24 cellular contexts compared by ENCODE assay signal in the genomic region with DNA sequence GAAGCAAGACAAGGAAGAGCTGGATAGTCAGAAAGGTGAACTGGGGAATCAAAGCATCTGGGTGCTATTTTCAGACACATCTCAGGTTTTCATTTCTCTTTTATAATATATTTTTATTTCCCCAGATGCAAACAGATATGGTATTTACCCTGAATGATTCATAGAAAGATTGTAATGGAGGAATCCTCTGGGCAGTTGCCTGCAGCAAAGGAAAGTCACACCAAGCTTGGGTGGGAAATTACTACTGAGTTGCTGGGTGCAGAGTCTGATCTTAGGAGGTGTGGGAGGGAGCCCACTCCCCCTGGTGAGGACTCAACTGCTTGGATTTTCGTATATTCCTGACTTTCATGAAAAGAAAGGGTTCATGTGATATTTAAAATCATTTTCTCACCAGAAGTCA. TPM values are rescaled to one million over a fixed set of nuclear protein-coding genes. Genes with fewer than 3 reads are reported as not detected.
DNase-seq lines count a peak whose midpoint lies in the region; ATAC-seq, FAIRE-seq and TF ChIP-seq lines count a peak whose summit lies in the region.
"Had no signal": no experiment of that assay in that cellular context is flagged by ENCODE, and none has a peak within 500 bp of the region (broad histone marks: within the 10 kb centered on the region; RNA-seq: fewer than 3 reads in every experiment).

No MANE protein-coding gene starts in this region.

- H3K4me1 Mint-ChIP-seq in activated naive CD8-positive, alpha-beta T cell (ENCODE audit: low read depth), result peaks cover 24% of the 10 kb centered on the region
- H3K4me1 Mint-ChIP-seq in activated naive CD8-positive, alpha-beta T cell treated with anti-CD3 and anti-CD28 coated beads, Interleukin-2, amount 50 U/mL, for 24 hours, result peaks cover 33% of the 10 kb centered on the region
- H3K4me1 Mint-ChIP-seq in astrocyte (ENCODE audit: low read depth, unreplicated experiment), result peaks cover 21% of the 10 kb centered on the region
- H3K4me1 Mint-ChIP-seq in natural killer cell treated with Interleukin-12 subunit alpha and Interleukin-12 subunit beta and Interleukin-15 and Interleukin-18, amount 100 ng/mL, for 72 hours (ENCODE audit: low read depth in 2 of 2), result peaks cover 24 to 26% of the 10 kb centered on the region in 2 donors

- FAIRE-seq in astrocyte (lab: Jason Lieb, UNC), result no peak
- FAIRE-seq: GM18507, K562, keratinocyte had no signal

- H3K9me3 Mint-ChIP-seq in activated naive CD8-positive, alpha-beta T cell (ENCODE audit: low read depth), result no peaks in the 10 kb centered on the region
- no peaks in the 10 kb centered on the region for H3K9me3 Mint-ChIP-seq in activated naive CD8-positive, alpha-beta T cell treated with anti-CD3 and anti-CD28 coated beads, Interleukin-2, amount 50 U/mL, for 24 hours
- H3K9me3 Mint-ChIP-seq in astrocyte (ENCODE audit: unreplicated experiment), result no peaks in the 10 kb centered on the region
- H3K9me3 Mint-ChIP-seq in natural killer cell treated with Interleukin-12 subunit alpha and Interleukin-12 subunit beta and Interleukin-15 and Interleukin-18, amount 100 ng/mL, for 72 hours, result no peaks in the 10 kb centered on the region
- H3K9me3 Mint-ChIP-seq: activated naive CD8-positive, alpha-beta T cell treated with anti-CD3 and anti-CD28 coated beads, Interleukin-2, amount 10 ng/mL, durations not matched to agents 7 days and 5 days; H9 had no signal

- H3K4me2 ChIP-seq in astrocyte (ENCODE audit: low read length), result peak overlapping the region; percentile 97
- H3K4me2 ChIP-seq: BLaER1 had no signal

- DNase-seq in activated naive CD8-positive, alpha-beta T cell treated with anti-CD3 and anti-CD28 coated beads, Interleukin-2, amount 50 U/mL, for 24 hours, result no peak
- DNase-seq in astrocyte (ENCODE audit: low read depth) (no peak), NCI-H2081 (lab: John Stamatoyannopoulos, UW) (no peak), caudate nucleus (lab: John Stamatoyannopoulos, UW) (no peak), KG1 (lab: John Stamatoyannopoulos, UW) (no peak), lower leg skin (ENCODE audit: low spot score in 2 of 2) (no peak)
- no peak for DNase-seq in natural killer cell treated with Interleukin-12 subunit alpha and Interleukin-12 subunit beta and Interleukin-15 and Interleukin-18, amount 100 ng/mL, for 72 hours (ENCODE audit: low spot score)
- DNase-seq: activated naive CD8-positive, alpha-beta T cell treated with anti-CD3 and anti-CD28 coated beads, Interleukin-2, amount 10 ng/mL, durations not matched to agents 7 days and 5 days; effector memory CD4-positive, alpha-beta T cell; gastrocnemius medialis; lower lobe of right lung; NCI-H187 treated with DMSO at 0.1 percent for 48 hours; NCI-H748 treated with DMSO at 0.1 percent for 48 hours had no signal

- no peak for TF ChIP-seq CTCF in astrocyte (IDR thresholded peaks at IDR 0.05; ENCODE audit: insufficient read depth, low read depth, low read length)
- no peak for TF ChIP-seq CTCF in lower leg skin (IDR thresholded peaks at IDR 0.05)

- H3K27me3 ChIP-seq in astrocyte (ENCODE audit: insufficient read depth, low read length), result no peaks in the 10 kb centered on the region
- H3K27me3 ChIP-seq: brain microvascular endothelial cell, esophagus muscularis mucosa, gastrocnemius medialis had no signal

- H3K36me3 Mint-ChIP-seq in activated naive CD8-positive, alpha-beta T cell, result no peaks in the 10 kb centered on the region
- no peaks in the 10 kb centered on the region for H3K36me3 Mint-ChIP-seq in activated naive CD8-positive, alpha-beta T cell treated with anti-CD3 and anti-CD28 coated beads, Interleukin-2, amount 50 U/mL, for 24 hours (ENCODE audit: low read depth)
- H3K36me3 Mint-ChIP-seq in astrocyte (ENCODE audit: low read depth, unreplicated experiment), result no peaks in the 10 kb centered on the region
- H3K36me3 Mint-ChIP-seq in natural killer cell treated with Interleukin-12 subunit alpha and Interleukin-12 subunit beta and Interleukin-15 and Interleukin-18, amount 100 ng/mL, for 72 hours, result no peaks in the 10 kb centered on the region
- H3K36me3 Mint-ChIP-seq: activated naive CD8-positive, alpha-beta T cell treated with anti-CD3 and anti-CD28 coated beads, Interleukin-2, amount 10 ng/mL, durations not matched to agents 7 days and 5 days had no signal

- 74 to 80% methylated on average over 1 of the region's 1 CpG for WGBS in lower leg skin, 2 donors

- TF ChIP-seq POLR2A in lower leg skin (IDR thresholded peaks at IDR 0.05), result no peak

- no peak overlapping the region for H3K9ac ChIP-seq in astrocyte (ENCODE audit: low read length)
- H3K9ac ChIP-seq: BLaER1, parathyroid adenoma had no signal

- peaks cover 14% of the 10 kb centered on the region for H4K20me1 ChIP-seq in astrocyte (ENCODE audit: insufficient read depth, low read length)

- no peak overlapping the region for H3K27ac Mint-ChIP-seq in activated naive CD8-positive, alpha-beta T cell
- no peak overlapping the region for H3K27ac Mint-ChIP-seq in activated naive CD8-positive, alpha-beta T cell treated with anti-CD3 and anti-CD28 coated beads, Interleukin-2, amount 50 U/mL, for 24 hours
- peak overlapping the region; percentile 91 for H3K27ac Mint-ChIP-seq in astrocyte (ENCODE audit: unreplicated experiment)
- H3K27ac Mint-ChIP-seq in natural killer cell treated with Interleukin-12 subunit alpha and Interleukin-12 subunit beta and Interleukin-15 and Interleukin-18, amount 100 ng/mL, for 72 hours, result peak overlapping the region; percentile 63 to 78
- H3K27ac Mint-ChIP-seq: activated naive CD8-positive, alpha-beta T cell treated with anti-CD3 and anti-CD28 coated beads, Interleukin-2, amount 10 ng/mL, durations not matched to agents 7 days and 5 days; H9 had no signal

- H3K9me3 ChIP-seq in astrocyte (ENCODE audit: insufficient read depth, low read depth, low read length), result no peaks in the 10 kb centered on the region
- H3K9me3 ChIP-seq: BLaER1, esophagus muscularis mucosa, gastrocnemius medialis, lower lobe of right lung had no signal

- no peaks in the 10 kb centered on the region for H3K36me3 ChIP-seq in astrocyte (ENCODE audit: insufficient read depth, low read length)
- H3K36me3 ChIP-seq: BLaER1, brain microvascular endothelial cell, esophagus muscularis mucosa, gastrocnemius medialis, lower lobe of right lung had no signal

- intact Hi-C loops in lower leg skin (cut with DNase I; ENCODE audit: low total_unique reads), result no loop called here

- H3K27ac ChIP-seq in astrocyte (ENCODE audit: low read depth, low read length) (no peak overlapping the region), caudate nucleus (ENCODE audit: low read depth, low read length) (no peak overlapping the region)
- H3K27ac ChIP-seq: BLaER1, brain microvascular endothelial cell, esophagus muscularis mucosa, gastrocnemius medialis, lower lobe of right lung, parathyroid adenoma had no signal

- peaks cover 27% of the 10 kb centered on the region for H3K27me3 Mint-ChIP-seq in activated naive CD8-positive, alpha-beta T cell
- H3K27me3 Mint-ChIP-seq in activated naive CD8-positive, alpha-beta T cell treated with anti-CD3 and anti-CD28 coated beads, Interleukin-2, amount 50 U/mL, for 24 hours, result peaks cover 49% of the 10 kb centered on the region
- H3K27me3 Mint-ChIP-seq in astrocyte (ENCODE audit: low read depth, unreplicated experiment), result peaks cover 7% of the 10 kb centered on the region
- peaks cover 26 to 36% of the 10 kb centered on the region in 2 donors for H3K27me3 Mint-ChIP-seq in natural killer cell treated with Interleukin-12 subunit alpha and Interleukin-12 subunit beta and Interleukin-15 and Interleukin-18, amount 100 ng/mL, for 72 hours

- H3K79me2 ChIP-seq in astrocyte (ENCODE audit: insufficient read depth, low read length), result no peaks in the 10 kb centered on the region
- H3K79me2 ChIP-seq: parathyroid adenoma had no signal

- H3K4me1 ChIP-seq in astrocyte (ENCODE audit: insufficient read depth, low read length), result peaks cover 19% of the 10 kb centered on the region
- H3K4me1 ChIP-seq: parathyroid adenoma had no signal

- no peak overlapping the region for H2AFZ ChIP-seq in astrocyte (ENCODE audit: low read depth, low read length)
- H2AFZ ChIP-seq: parathyroid adenoma had no signal

- H3K4me3 ChIP-seq in astrocyte (ENCODE audit: insufficient read depth, low read depth, low read length) (no peak overlapping the region), lower leg skin (ENCODE audit: low read depth, poor library complexity, severe bottlenecking) (no peak overlapping the region)
- H3K4me3 ChIP-seq: BLaER1, gastrocnemius medialis, K562 had no signal

- ATAC-seq in activated naive CD8-positive, alpha-beta T cell treated with anti-CD3 and anti-CD28 coated beads, Interleukin-2, amount 50 U/mL, for 24 hours, result no peak
- no peak for ATAC-seq in natural killer cell treated with Interleukin-12 subunit alpha and Interleukin-12 subunit beta and Interleukin-15 and Interleukin-18, amount 100 ng/mL, for 72 hours
- ATAC-seq: gastrocnemius medialis, K562, lower lobe of right lung, Right ventricle myocardium inferior, sciatic nerve had no signal

- H3K4me3 Mint-ChIP-seq in activated naive CD8-positive, alpha-beta T cell, result peak overlapping the region; percentile 88
- H3K4me3 Mint-ChIP-seq in activated naive CD8-positive, alpha-beta T cell treated with anti-CD3 and anti-CD28 coated beads, Interleukin-2, amount 50 U/mL, for 24 hours, result no peak overlapping the region
- H3K4me3 Mint-ChIP-seq in astrocyte (ENCODE audit: unreplicated experiment), result peak overlapping the region; percentile 92
- H3K4me3 Mint-ChIP-seq in natural killer cell treated with Interleukin-12 subunit alpha and Interleukin-12 subunit beta and Interleukin-15 and Interleukin-18, amount 100 ng/mL, for 72 hours, result peak overlapping the region; percentile 87
- H3K4me3 Mint-ChIP-seq: activated naive CD8-positive, alpha-beta T cell treated with anti-CD3 and anti-CD28 coated beads, Interleukin-2, amount 10 ng/mL, durations not matched to agents 7 days and 5 days had no signal

RNA-seq across cellular contexts. Expression of gene EFR3B, which starts 2.1 kb away (rescaled TPM):
- 13.3 and 14.7 TPM in 2 replicates for total RNA-seq in astrocyte
- total RNA-seq in natural killer cell treated with Interleukin-12 subunit alpha and Interleukin-12 subunit beta and Interleukin-15 and Interleukin-18, amount 100 ng/mL, for 72 hours, result 1 to 10 TPM in 1 of 2 donors, under 1 TPM in 1; 0.98 to 3.2 TPM
- total RNA-seq in lower leg skin, result 1 to 10 TPM in 2 of 4 donors, under 1 TPM in 1, not detected in 1; 0.42 to 1.8 (median 1.5) TPM
- total RNA-seq: K562 had no signal

Comparison
In these comparisons a context has a peak if more than half of its experiments do, and no peak if none do; other contexts are left out.
1. H3K27ac Mint-ChIP-seq: peak in astrocyte (single experiment) and natural killer cell treated with Interleukin-12 subunit alpha and Interleukin-12 subunit beta and Interleukin-15 and Interleukin-18, amount 100 ng/mL, for 72 hours (2 of 2); none in activated naive CD8-positive, alpha-beta T cell (single experiment) and activated naive CD8-positive, alpha-beta T cell treated with anti-CD3 and anti-CD28 coated beads, Interleukin-2, amount 50 U/mL, for 24 hours (single experiment).